Comparison of ENCODE assay signal across 8 cellular contexts in genomic region chr3:10242182-10243065, GRCh38. TPM values are rescaled to one million over a fixed set of nuclear protein-coding genes. Genes with fewer than 3 reads are reported as not detected.
DNase-seq lines count a peak whose midpoint lies in the region; ATAC-seq and TF ChIP-seq lines count a peak whose summit lies in the region.

No MANE protein-coding gene starts in this region.

- H3K27me3 ChIP-seq in CD8-positive, alpha-beta T cell (ENCODE audit: insufficient read depth, low read length) = no peaks in the 10 kb centered on the region
- no peaks in the 10 kb centered on the region for H3K27me3 ChIP-seq in HAP-1 (ENCODE audit: low read depth)

- H3K4me3 Mint-ChIP-seq in CD8-positive, alpha-beta T cell = peak overlapping the region; percentile 73
- H3K4me3 Mint-ChIP-seq in activated naive CD4-positive, alpha-beta T cell treated with anti-CD3 and anti-CD28 coated beads for 36 hours = peak overlapping the region; percentile 36
- peak overlapping the region; percentile 86 for H3K4me3 Mint-ChIP-seq in natural killer cell treated with Interleukin-12 subunit alpha and Interleukin-12 subunit beta and Interleukin-15 and Interleukin-18, amount 100 ng/mL, for 72 hours

- DNase-seq in CD8-positive, alpha-beta T cell = peak; percentile 24 to 87 (median 70)
- peak; percentile 76 for DNase-seq in SKM-1 (lab: John Stamatoyannopoulos, UW; ENCODE audit: unreplicated experiment)
- peak; percentile 91 for DNase-seq in activated naive CD4-positive, alpha-beta T cell treated with anti-CD3 and anti-CD28 coated beads for 36 hours
- peak; percentile 83 for DNase-seq in natural killer cell treated with Interleukin-12 subunit alpha and Interleukin-12 subunit beta and Interleukin-15 and Interleukin-18, amount 100 ng/mL, for 72 hours (ENCODE audit: low spot score)
- DNase-seq in SHP77 treated with DMSO at 0.1 percent for 48 hours (lab: John Stamatoyannopoulos, UW) = no peak
- DNase-seq in HAP-1 (ENCODE audit: low spot score in 2 of 2) = no peak
- no peak for DNase-seq in NCI-H774 (lab: John Stamatoyannopoulos, UW)
- no peak for DNase-seq in posterior cingulate gyrus

- TF ChIP-seq CTCF in CD8-positive, alpha-beta T cell (IDR thresholded peaks at IDR 0.05) = no peak

- in situ Hi-C loops in HAP-1 (cut with MboI; ENCODE audit: low sequenced_read_pairs) = no loop called here

- H3K27ac Mint-ChIP-seq in CD8-positive, alpha-beta T cell = peak overlapping the region; percentile 90
- peak overlapping the region; percentile 83 for H3K27ac Mint-ChIP-seq in activated naive CD4-positive, alpha-beta T cell treated with anti-CD3 and anti-CD28 coated beads for 36 hours
- peak overlapping the region; percentile 91 to 93 for H3K27ac Mint-ChIP-seq in natural killer cell treated with Interleukin-12 subunit alpha and Interleukin-12 subunit beta and Interleukin-15 and Interleukin-18, amount 100 ng/mL, for 72 hours

- H3K9me3 Mint-ChIP-seq in CD8-positive, alpha-beta T cell = peaks cover 15% of the 10 kb centered on the region
- H3K9me3 Mint-ChIP-seq in activated naive CD4-positive, alpha-beta T cell treated with anti-CD3 and anti-CD28 coated beads for 36 hours = peaks cover 17% of the 10 kb centered on the region
- peaks cover 3% of the 10 kb centered on the region for H3K9me3 Mint-ChIP-seq in natural killer cell treated with Interleukin-12 subunit alpha and Interleukin-12 subunit beta and Interleukin-15 and Interleukin-18, amount 100 ng/mL, for 72 hours

- H3K27ac ChIP-seq in CD8-positive, alpha-beta T cell (ENCODE audit: low read depth, low read length) = peak overlapping the region; percentile 33

- H3K36me3 ChIP-seq in CD8-positive, alpha-beta T cell (ENCODE audit: insufficient read depth, low read length) = no peaks in the 10 kb centered on the region
- H3K36me3 ChIP-seq in HAP-1 (replicated peaks) = no peaks in the 10 kb centered on the region; the same call in 1 of the 2 replicates

- ATAC-seq in CD8-positive, alpha-beta T cell = peak; percentile 91
- ATAC-seq in natural killer cell treated with Interleukin-12 subunit alpha and Interleukin-12 subunit beta and Interleukin-15 and Interleukin-18, amount 100 ng/mL, for 72 hours = peak; percentile 90 to 98

- POLR2A ChIA-PET in CD8-positive, alpha-beta T cell (lab: Charles Lee) = interaction anchor here (0.7 to 1.6 kb wide), 6 partner anchors 16 to 267 kb away, joined by 3 to 12 read pairs (median 4); no protein-coding TSS in a partner anchor

- intact Hi-C loops in CD8-positive, alpha-beta T cell (cut with DNase I, micrococcal nuclease) = loop anchor here (1.0 to 10.0 kb wide), 6 partner anchors 18 to 878 kb away; partner anchors contain the start of genes RPUSD3 (in 1 of the 2), SETD5 (in 1 of the 2) and THUMPD3 (in 1 of the 2)
- intact Hi-C loops in activated naive CD4-positive, alpha-beta T cell treated with anti-CD3 and anti-CD28 coated beads for 36 hours (cut with micrococcal nuclease) = loop anchor here (1.0 kb wide), 4 partner anchors 8 to 50 kb away; no protein-coding TSS in a partner anchor
- intact Hi-C loops in posterior cingulate gyrus (cut with DNase I) = no loop called here

- H3K36me3 Mint-ChIP-seq in CD8-positive, alpha-beta T cell = peaks cover 27% of the 10 kb centered on the region
- H3K36me3 Mint-ChIP-seq in activated naive CD4-positive, alpha-beta T cell treated with anti-CD3 and anti-CD28 coated beads for 36 hours (ENCODE audit: low read depth) = peaks cover 31% of the 10 kb centered on the region
- peaks cover 52% of the 10 kb centered on the region for H3K36me3 Mint-ChIP-seq in natural killer cell treated with Interleukin-12 subunit alpha and Interleukin-12 subunit beta and Interleukin-15 and Interleukin-18, amount 100 ng/mL, for 72 hours

- peaks cover 39% of the 10 kb centered on the region for H3K4me1 ChIP-seq in CD8-positive, alpha-beta T cell (ENCODE audit: insufficient read depth, low read length)
- no peaks in the 10 kb centered on the region for H3K4me1 ChIP-seq in HAP-1

- H3K4me1 Mint-ChIP-seq in CD8-positive, alpha-beta T cell (ENCODE audit: low read depth) = peaks cover 52% of the 10 kb centered on the region
- H3K4me1 Mint-ChIP-seq in activated naive CD4-positive, alpha-beta T cell treated with anti-CD3 and anti-CD28 coated beads for 36 hours (ENCODE audit: low read depth) = peaks cover 64% of the 10 kb centered on the region
- H3K4me1 Mint-ChIP-seq in natural killer cell treated with Interleukin-12 subunit alpha and Interleukin-12 subunit beta and Interleukin-15 and Interleukin-18, amount 100 ng/mL, for 72 hours (ENCODE audit: low read depth in 2 of 2) = peaks cover 40 to 45% of the 10 kb centered on the region in 2 donors

- CTCF ChIA-PET in CD8-positive, alpha-beta T cell (lab: Charles Lee) = interaction anchor here (0.8 to 1.6 kb wide), 7 partner anchors 16 to 259 kb away, joined by 3 to 6 read pairs (median 3); partner anchors contain the start of gene IRAK2
- CTCF ChIA-PET in activated naive CD4-positive, alpha-beta T cell treated with anti-CD3 and anti-CD28 coated beads for 36 hours (lab: Charles Lee) = interaction anchor here (0.6 to 0.9 kb wide), 2 partner anchors 13 to 50 kb away, joined by 3 to 4 read pairs; no protein-coding TSS in a partner anchor

- peak overlapping the region; percentile 11 for H3K4me3 ChIP-seq in CD8-positive, alpha-beta T cell (ENCODE audit: low read depth, low read length)
- no peak overlapping the region for H3K4me3 ChIP-seq in HAP-1

- no peaks in the 10 kb centered on the region for H3K27me3 Mint-ChIP-seq in CD8-positive, alpha-beta T cell (ENCODE audit: low read depth)
- H3K27me3 Mint-ChIP-seq in activated naive CD4-positive, alpha-beta T cell treated with anti-CD3 and anti-CD28 coated beads for 36 hours (ENCODE audit: low read depth) = no peaks in the 10 kb centered on the region
- H3K27me3 Mint-ChIP-seq in natural killer cell treated with Interleukin-12 subunit alpha and Interleukin-12 subunit beta and Interleukin-15 and Interleukin-18, amount 100 ng/mL, for 72 hours = no peaks in the 10 kb centered on the region

- peaks cover 7% of the 10 kb centered on the region for H3K9me3 ChIP-seq in CD8-positive, alpha-beta T cell (ENCODE audit: low read length)
- peaks cover 6% of the 10 kb centered on the region for H3K9me3 ChIP-seq in HAP-1

RNA-seq across cellular contexts. Expression of gene TATDN2, which starts 5.8 kb away (rescaled TPM):
- 10 to 100 TPM; 40.2 to 40.3 TPM for total RNA-seq in CD8-positive, alpha-beta T cell
- 10 to 100 TPM; 25.8 to 28.1 TPM for total RNA-seq in activated naive CD4-positive, alpha-beta T cell treated with anti-CD3 and anti-CD28 coated beads for 36 hours
- total RNA-seq in natural killer cell treated with Interleukin-12 subunit alpha and Interleukin-12 subunit beta and Interleukin-15 and Interleukin-18, amount 100 ng/mL, for 72 hours = 10 to 100 TPM; 66.3 to 93.3 TPM

RNA-seq across cellular contexts. Expression of gene GHRL, which starts 50.3 kb away (rescaled TPM):
- under 1 TPM in 1 of 2 experiments, not detected in 1; 0.92 TPM for total RNA-seq in CD8-positive, alpha-beta T cell
- not detected for total RNA-seq in activated naive CD4-positive, alpha-beta T cell treated with anti-CD3 and anti-CD28 coated beads for 36 hours
- total RNA-seq in natural killer cell treated with Interleukin-12 subunit alpha and Interleukin-12 subunit beta and Interleukin-15 and Interleukin-18, amount 100 ng/mL, for 72 hours = under 1 TPM; 0.69 to 0.78 TPM

Comparison
In these comparisons a context has a peak if more than half of its experiments do, and no peak if none do; other contexts are left out.
1. DNase-seq: peak in CD8-positive, alpha-beta T cell (7 of 7), SKM-1 (single experiment), activated naive CD4-positive, alpha-beta T cell treated with anti-CD3 and anti-CD28 coated beads for 36 hours (single experiment) and natural killer cell treated with Interleukin-12 subunit alpha and Interleukin-12 subunit beta and Interleukin-15 and Interleukin-18, amount 100 ng/mL, for 72 hours (single experiment); none in SHP77 treated with DMSO at 0.1 percent for 48 hours (single experiment), HAP-1 (0 of 2), NCI-H774 (single experiment) and posterior cingulate gyrus (0 of 10).
2. H3K4me3 Mint-ChIP-seq: peak in every context shown above with its lines; median percentile 86 in natural killer cell treated with Interleukin-12 subunit alpha and Interleukin-12 subunit beta and Interleukin-15 and Interleukin-18, amount 100 ng/mL, for 72 hours; 73 in CD8-positive, alpha-beta T cell; 36 in activated naive CD4-positive, alpha-beta T cell treated with anti-CD3 and anti-CD28 coated beads for 36 hours.
3. Peak in every context shown above with its lines, with median percentiles within 50 percentile points of each other: H3K27ac Mint-ChIP-seq.